Comparison of ENCODE assay signal across 11 cellular contexts in the genomic region with DNA sequence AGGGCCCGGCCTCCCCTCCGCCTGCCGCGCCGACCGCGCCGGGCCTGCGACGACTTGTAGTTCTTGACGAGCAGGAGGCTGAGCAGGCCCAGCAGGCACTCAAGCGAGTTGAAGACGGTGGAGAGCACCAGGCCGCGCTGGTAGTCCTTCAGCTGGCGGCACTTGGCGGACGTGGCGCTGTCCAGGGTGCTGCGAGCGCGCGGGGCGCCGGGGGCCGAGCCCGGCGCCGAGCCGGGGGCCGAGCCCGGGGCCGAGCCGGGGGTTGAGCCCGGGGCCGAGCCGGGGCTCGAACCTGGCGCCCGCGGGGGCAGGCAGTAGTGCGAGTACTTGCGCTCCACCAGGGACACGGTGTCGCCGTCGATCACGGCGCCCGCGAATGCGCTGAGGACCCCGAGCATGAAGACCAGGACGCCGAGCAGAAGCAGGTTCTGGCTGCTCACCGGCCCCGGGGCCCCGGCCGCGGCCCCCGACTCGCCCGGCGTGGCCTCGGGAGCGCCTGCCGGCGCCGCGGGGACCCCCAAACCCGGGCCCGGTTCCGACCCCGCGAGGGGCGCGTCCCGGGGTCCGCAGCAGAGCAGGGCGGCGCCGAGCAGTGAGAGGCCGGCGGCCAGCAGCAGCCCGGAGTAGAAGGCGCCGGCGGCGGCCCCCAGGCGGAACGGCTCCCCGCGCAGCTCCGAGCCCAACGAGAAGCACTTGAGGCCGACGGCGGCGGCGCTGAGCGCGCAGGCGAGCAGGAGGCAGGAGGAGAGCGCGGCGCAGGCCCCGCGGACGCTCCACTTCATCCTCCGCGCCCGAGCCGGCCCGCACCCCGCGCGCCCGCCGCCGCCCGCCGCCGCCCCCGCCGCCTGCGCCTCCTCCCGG. TPM values are rescaled to one million over a fixed set of nuclear protein-coding genes. Genes with fewer than 3 reads are reported as not detected.
DNase-seq lines count a peak whose midpoint lies in the region; ATAC-seq and TF ChIP-seq lines count a peak whose summit lies in the region.
"Had no signal": no experiment of that assay in that cellular context is flagged by ENCODE, and none has a peak within 500 bp of the region (broad histone marks: within the 10 kb centered on the region; RNA-seq: fewer than 3 reads in every experiment).

No MANE protein-coding gene starts in this region.

- no peak overlapping the region for H3K4me2 ChIP-seq in SK-N-SH

- H2AFZ ChIP-seq in SK-N-SH (ENCODE audit: low read depth) = no peak overlapping the region

- peaks cover 41% of the 10 kb centered on the region for H3K27me3 Mint-ChIP-seq in glutamatergic neuron (ENCODE audit: unreplicated experiment)

- no peak overlapping the region for H3K27ac ChIP-seq in SK-N-SH (ENCODE audit: low read depth in 2 of 2, low read length in 1 of 2)

- H3K4me1 Mint-ChIP-seq in glutamatergic neuron (ENCODE audit: low read depth, unreplicated experiment) = peaks cover 27% of the 10 kb centered on the region

- H3K9me2 ChIP-seq in SK-N-SH = no peaks in the 10 kb centered on the region

- H3K79me2 ChIP-seq in SK-N-SH (ENCODE audit: insufficient read depth) = no peaks in the 10 kb centered on the region

- no CpG with 5 or more reads among the region's 127 CpGs for WGBS in SK-N-SH (ENCODE audit: low lambda C conversion rate)

- H3K36me3 Mint-ChIP-seq in glutamatergic neuron (ENCODE audit: unreplicated experiment) = peaks cover 18% of the 10 kb centered on the region

- no peak for TF ChIP-seq EP300 in SK-N-SH (IDR thresholded peaks at IDR 0.05; ENCODE audit: borderline replicate concordance in 1 of 2, low read depth in 1 of 2, low read length in 1 of 2)

- H3K9me3 Mint-ChIP-seq in glutamatergic neuron (ENCODE audit: unreplicated experiment) = peaks cover 28% of the 10 kb centered on the region

- H3K27ac Mint-ChIP-seq in glutamatergic neuron (ENCODE audit: unreplicated experiment) = no peak overlapping the region

- peaks cover 62% of the 10 kb centered on the region for H3K27me3 ChIP-seq in SK-N-SH (ENCODE audit: insufficient read depth)

- TF ChIP-seq RAD21 in SK-N-SH (IDR thresholded peaks at IDR 0.05; ENCODE audit: low read length) = no peak

- no peak overlapping the region for H3K9ac ChIP-seq in SK-N-SH

- no peak overlapping the region for H3K4me3 Mint-ChIP-seq in glutamatergic neuron (ENCODE audit: unreplicated experiment)

- H3K9me3 ChIP-seq in SK-N-SH = no peaks in the 10 kb centered on the region
- H3K9me3 ChIP-seq: BE2C, mucosa of descending colon had no signal

- no peaks in the 10 kb centered on the region; a peak in 1 of 4 replicates for H3K4me1 ChIP-seq in SK-N-SH (ENCODE audit: control insufficient read depth in 1 of 2, insufficient read depth in 2 of 2, low read depth in 1 of 2, low read length in 1 of 2)
- H3K4me1 ChIP-seq: BE2C had no signal

- TF ChIP-seq CTCF in SK-N-SH (IDR thresholded peaks at IDR 0.05) (no peak), glutamatergic neuron (IDR thresholded peaks at IDR 0.05; ENCODE audit: partially characterized antibody, unreplicated experiment) (no peak)

- H3K4me3 ChIP-seq in SK-N-SH (ENCODE audit: low read depth in 2 of 2, low read length in 1 of 2) (no peak overlapping the region), skeletal muscle cell (ENCODE audit: low read depth, low read length) (no peak overlapping the region)
- H3K4me3 ChIP-seq: mucosa of descending colon had no signal

- no peaks in the 10 kb centered on the region for H4K20me1 ChIP-seq in SK-N-SH (ENCODE audit: insufficient read depth)

- CTCF ChIA-PET in SK-N-SH (lab: Yijun Ruan, JAX) = no interaction called here

- POLR2A ChIA-PET in SK-N-SH (lab: Yijun Ruan, JAX) = no interaction called here

- ATAC-seq in HG02938 (IDR thresholded peaks at IDR 0.05; ENCODE audit: unreplicated experiment) (no peak), GM19463 (IDR thresholded peaks at IDR 0.05; ENCODE audit: unreplicated experiment) (no peak)
- ATAC-seq: mucosa of descending colon had no signal

- no peaks in the 10 kb centered on the region for H3K36me3 ChIP-seq in SK-N-SH (replicated peaks in 1 of 2; ENCODE audit: control insufficient read depth in 1 of 2, insufficient read depth in 2 of 2, low read length in 1 of 2)
- H3K36me3 ChIP-seq: BE2C had no signal

- H3F3A ChIP-seq in SK-N-SH (replicated peaks; ENCODE audit: insufficient read depth) = no peaks in the 10 kb centered on the region

- DNase-seq in NCI-H2171 treated with DMSO at 0.1 percent for 48 hours (lab: John Stamatoyannopoulos, UW) = peak; percentile 12
- no peak for DNase-seq in NCI-H2171 (lab: John Stamatoyannopoulos, UW)
- DNase-seq in SK-N-SH = peak; percentile 68
- DNase-seq in glutamatergic neuron = peak; percentile 68
- DNase-seq in skeletal muscle cell (ENCODE audit: low read depth) = peak; percentile 20
- no peak for DNase-seq in NK-92 (lab: John Stamatoyannopoulos, UW; ENCODE audit: unreplicated experiment)
- DNase-seq: BE2C, NCI-H2107 had no signal

TF ChIP-seq in SK-N-SH, 30 proteins besides CTCF, POLR2A, EP300 and RAD21:
- TF ChIP-seq MEF2A (IDR thresholded peaks at IDR 0.05; ENCODE audit: borderline replicate concordance, low read depth) (no peak), RXRA (IDR thresholded peaks at IDR 0.05; ENCODE audit: borderline replicate concordance, low read depth) (no peak), REST (IDR thresholded peaks at IDR 0.05; ENCODE audit: low read depth, low read length) (peak; percentile 96)

RNA-seq across cellular contexts. Expression of gene TMEM271, which starts 0.6 kb away (rescaled TPM):
- not detected in 2 replicates for polyA plus RNA-seq in SK-N-SH (2012; rRNA removed)
- polyA plus RNA-seq in SK-N-SH (2012; cell fraction: cytosol; rRNA removed) = not detected in 2 replicates
- not detected in 2 replicates for polyA plus RNA-seq in SK-N-SH (2012; cell fraction: nucleus; rRNA removed)
- total RNA-seq in glutamatergic neuron (ENCODE audit: unreplicated experiment) = 22.7 TPM

RNA-seq across cellular contexts. Expression of gene PDE6B, which starts 49.9 kb away (rescaled TPM):
- 1.2 and 1.5 TPM in 2 replicates for polyA plus RNA-seq in SK-N-SH (2012; rRNA removed)
- polyA plus RNA-seq in SK-N-SH (2012; cell fraction: cytosol; rRNA removed) = 1.4 TPM in 2 replicates
- polyA plus RNA-seq in SK-N-SH (2012; cell fraction: nucleus; rRNA removed) = 2.8 and 3.4 TPM in 2 replicates
- 2.3 TPM for total RNA-seq in glutamatergic neuron (ENCODE audit: unreplicated experiment)

Comparison
In these comparisons a context has a peak if more than half of its experiments do, and no peak if none do; other contexts are left out.
1. DNase-seq: peak in NCI-H2171 treated with DMSO at 0.1 percent for 48 hours (single experiment), SK-N-SH (single experiment), glutamatergic neuron (single experiment) and skeletal muscle cell (single experiment); none in NCI-H2171 (single experiment) and NK-92 (single experiment).